Comparison of ENCODE assay signal across 1 cellular context in the genomic region with DNA sequence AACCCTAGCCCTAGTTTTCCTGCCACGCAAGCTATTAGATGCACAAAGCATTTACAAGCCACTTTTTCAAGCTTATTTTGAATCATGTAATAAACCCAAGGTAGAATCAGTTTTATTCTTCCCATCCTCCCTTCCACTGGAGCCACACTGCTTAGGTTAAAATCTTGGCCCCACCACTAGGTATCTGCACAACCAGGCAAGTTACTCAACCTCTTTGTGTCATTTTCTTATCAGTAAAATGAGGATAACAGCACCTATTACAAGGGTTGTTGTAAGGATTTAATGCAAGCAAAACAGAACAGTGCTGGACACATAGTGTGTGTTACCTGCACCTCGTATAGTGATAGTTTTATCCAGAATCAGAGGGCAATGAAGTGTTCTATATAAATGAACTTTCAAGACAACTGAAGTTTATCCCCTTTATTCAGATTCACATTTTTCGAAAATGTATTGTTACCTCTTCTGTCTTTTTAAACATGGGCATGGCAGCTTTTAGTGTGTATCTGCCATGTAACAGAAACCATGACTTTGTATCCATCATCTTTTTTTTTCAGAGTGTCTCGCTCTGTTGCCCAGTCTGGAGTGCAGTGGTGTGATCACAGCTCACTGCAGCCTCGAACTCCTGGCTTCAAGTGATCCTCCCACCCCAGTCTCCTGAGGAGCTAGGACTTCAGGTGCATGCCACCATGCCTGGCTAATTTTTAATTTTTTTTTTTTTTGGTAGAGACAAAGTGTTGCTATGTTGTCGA.
A peak's percentile ranks its signal among the peaks of the same experiment; 100 is the strongest.
TF ChIP-seq lines count a peak whose summit lies in the region.

No MANE protein-coding gene starts in this region.

TF ChIP-seq in K562, 482 proteins besides CTCF, POLR2A, EP300 and RAD21 (continued from another document):
- TF ChIP-seq FOSL1 (tag; conservative IDR thresholded peaks at IDR 0.05) (0 out of 2 replicates have a peak, but pooled peaks have one; percentile 15), POLR2AphosphoS5 (IDR thresholded peaks at IDR 0.05; ENCODE audit: control insufficient read depth, insufficient read depth, low read depth, low read length) (no peak), CEBPB (tag; IDR thresholded peaks at IDR 0.05) (peak; percentile 64; the same call in 1 of the 2 replicates), NONO (IDR thresholded peaks at IDR 0.05; ENCODE audit: low read depth in 2 of 2, low read length in 1 of 2) (no peak), ATF1 (CRISPR knock-in tag; IDR thresholded peaks at IDR 0.05) (no peak), ATF1 (tag; IDR thresholded peaks at IDR 0.05) (no peak), KDM1A (IDR thresholded peaks at IDR 0.05) (peak; percentile 74 to 86), DPF2 (IDR thresholded peaks at IDR 0.05) (no peak), YY1 (IDR thresholded peaks at IDR 0.05; ENCODE audit: borderline replicate concordance in 1 of 3, control insufficient read depth in 1 of 3, extremely low read depth in 1 of 3, insufficient read depth in 3 of 3, insufficient read length in 1 of 3, insufficient replicate concordance in 2 of 3, low read depth in 1 of 3, low read length in 2 of 3) (no peak), ARID1B (IDR thresholded peaks at IDR 0.05) (0 out of 2 replicates have a peak, but pooled peaks have one; percentile 27), CBFA2T3 (IDR thresholded peaks at IDR 0.05) (peak; percentile 70), SMARCA5 (IDR thresholded peaks at IDR 0.05) (no peak), ZNF583 (CRISPR knock-in tag; IDR thresholded peaks at IDR 0.05) (no peak), HNRNPLL (IDR thresholded peaks at IDR 0.05; ENCODE audit: low read depth, low read length, poor library complexity, severe bottlenecking) (no peak), THRAP3 (IDR thresholded peaks at IDR 0.05; ENCODE audit: borderline replicate concordance) (no peak), RCOR1 (IDR thresholded peaks at IDR 0.05; ENCODE audit: borderline replicate concordance in 1 of 2, low read depth in 2 of 2, low read length in 2 of 2) (peak in 1 of 2 experiments; percentile 84; a peak in 2 of 4 replicates), SNIP1 (IDR thresholded peaks at IDR 0.05; ENCODE audit: low read depth) (no peak), ZNF121 (CRISPR knock-in tag; conservative IDR thresholded peaks at IDR 0.05) (peak; percentile 78), PML (IDR thresholded peaks at IDR 0.05; ENCODE audit: low read length) (no peak), MCM3 (IDR thresholded peaks at IDR 0.05) (no peak)
- TF ChIP-seq, protein P1, sequence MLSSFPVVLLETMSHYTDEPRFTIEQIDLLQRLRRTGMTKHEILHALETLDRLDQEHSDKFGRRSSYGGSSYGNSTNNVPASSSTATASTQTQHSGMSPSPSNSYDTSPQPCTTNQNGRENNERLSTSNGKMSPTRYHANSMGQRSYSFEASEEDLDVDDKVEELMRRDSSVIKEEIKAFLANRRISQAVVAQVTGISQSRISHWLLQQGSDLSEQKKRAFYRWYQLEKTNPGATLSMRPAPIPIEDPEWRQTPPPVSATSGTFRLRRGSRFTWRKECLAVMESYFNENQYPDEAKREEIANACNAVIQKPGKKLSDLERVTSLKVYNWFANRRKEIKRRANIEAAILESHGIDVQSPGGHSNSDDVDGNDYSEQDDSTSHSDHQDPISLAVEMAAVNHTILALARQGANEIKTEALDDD (IDR thresholded peaks at IDR 0.05): peak; percentile 91
- TF ChIP-seq, protein P2, sequence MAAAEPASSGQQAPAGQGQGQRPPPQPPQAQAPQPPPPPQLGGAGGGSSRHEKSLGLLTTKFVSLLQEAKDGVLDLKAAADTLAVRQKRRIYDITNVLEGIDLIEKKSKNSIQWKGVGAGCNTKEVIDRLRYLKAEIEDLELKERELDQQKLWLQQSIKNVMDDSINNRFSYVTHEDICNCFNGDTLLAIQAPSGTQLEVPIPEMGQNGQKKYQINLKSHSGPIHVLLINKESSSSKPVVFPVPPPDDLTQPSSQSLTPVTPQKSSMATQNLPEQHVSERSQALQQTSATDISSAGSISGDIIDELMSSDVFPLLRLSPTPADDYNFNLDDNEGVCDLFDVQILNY (CRISPR knock-in tag; IDR thresholded peaks at IDR 0.05): no peak
